18 cellular contexts compared by ENCODE assay signal in genomic region chr4:787561-787981, GRCh38. TPM values are rescaled to one million over a fixed set of nuclear protein-coding genes. Genes with fewer than 3 reads are reported as not detected.
A peak's percentile ranks its signal among the peaks of the same experiment; 100 is the strongest.
DNase-seq lines count a peak whose midpoint lies in the region; ATAC-seq and TF ChIP-seq lines count a peak whose summit lies in the region.
"Had no signal": no experiment of that assay in that cellular context is flagged by ENCODE, and none has a peak within 500 bp of the region (broad histone marks: within the 10 kb centered on the region; RNA-seq: fewer than 3 reads in every experiment).

No MANE protein-coding gene starts in this region.

- H3K36me3 Mint-ChIP-seq in IgD-negative memory B cell = no peaks in the 10 kb centered on the region
- H3K36me3 Mint-ChIP-seq in immature natural killer cell = no peaks in the 10 kb centered on the region
- H3K36me3 Mint-ChIP-seq in CD4-positive, alpha-beta memory T cell = no peaks in the 10 kb centered on the region

- H3K27me3 Mint-ChIP-seq in IgD-negative memory B cell (peaks cover 33% of the 10 kb centered on the region), immature natural killer cell (ENCODE audit: low read depth in 3 of 3) (peaks cover 8 to 19% (median 14%) of the 10 kb centered on the region in 3 donors)
- H3K27me3 Mint-ChIP-seq in CD4-positive, alpha-beta memory T cell = peaks cover 13 to 17% of the 10 kb centered on the region in 2 donors

- 91% methylated on average over 16 of the region's 16 CpGs for WGBS in SK-N-SH (ENCODE audit: low lambda C conversion rate)

- no peak for TF ChIP-seq CTCF in SK-N-SH (IDR thresholded peaks at IDR 0.05)

- H3K36me3 ChIP-seq in SK-N-SH (replicated peaks in 1 of 2; ENCODE audit: control insufficient read depth in 1 of 2, insufficient read depth in 2 of 2, low read length in 1 of 2) = no peaks in the 10 kb centered on the region
- no peaks in the 10 kb centered on the region for H3K36me3 ChIP-seq in CD4-positive, alpha-beta memory T cell (ENCODE audit: insufficient read depth, low read length)
- H3K36me3 ChIP-seq: heart right ventricle, suprapubic skin had no signal

- no peak for TF ChIP-seq RAD21 in SK-N-SH (IDR thresholded peaks at IDR 0.05; ENCODE audit: low read length)

- peaks cover 0 to 50% of the 10 kb centered on the region in 2 experiments; a peak in 1 of 4 replicates for H3K4me1 ChIP-seq in SK-N-SH (ENCODE audit: control insufficient read depth in 1 of 2, insufficient read depth in 2 of 2, low read depth in 1 of 2, low read length in 1 of 2)
- H3K4me1 ChIP-seq in CD4-positive, alpha-beta memory T cell (ENCODE audit: insufficient read depth, low read length) = peaks cover 32% of the 10 kb centered on the region

- intact Hi-C loops in sciatic nerve (cut with DNase I) = no loop called here
- intact Hi-C loops in CD4-positive, alpha-beta memory T cell (cut with micrococcal nuclease) = no loop called here

- no peaks in the 10 kb centered on the region for H3K9me2 ChIP-seq in SK-N-SH

- H3K9ac ChIP-seq in SK-N-SH = no peak overlapping the region

- H3K9me3 Mint-ChIP-seq in IgD-negative memory B cell (peaks cover 0 to 2% (median 0%) of the 10 kb centered on the region in 3 donors), immature natural killer cell (peaks cover 0 to 2% (median 0%) of the 10 kb centered on the region in 6 donors)
- H3K9me3 Mint-ChIP-seq in CD4-positive, alpha-beta memory T cell = peaks cover 0 to 2% (median 0%) of the 10 kb centered on the region in 8 donors

- H3K4me3 Mint-ChIP-seq in IgD-negative memory B cell (no peak overlapping the region), immature natural killer cell (peak overlapping the region in 3 of 5 donors; percentile 25 to 70 (median 27))
- peak overlapping the region in 3 of 8 donors; percentile 60 to 77 (median 64) for H3K4me3 Mint-ChIP-seq in CD4-positive, alpha-beta memory T cell

- POLR2A ChIA-PET in SK-N-SH (lab: Yijun Ruan, JAX) = no interaction called here
- POLR2A ChIA-PET in CD4-positive, alpha-beta memory T cell (lab: Charles Lee; ENCODE audit: partially characterized antibody) = no interaction called here

- no peak overlapping the region for H3K4me2 ChIP-seq in SK-N-SH

- H3F3A ChIP-seq in SK-N-SH (replicated peaks; ENCODE audit: insufficient read depth) = no peaks in the 10 kb centered on the region

- CTCF ChIA-PET in SK-N-SH (lab: Yijun Ruan, JAX) = interaction anchor here (1.4 kb wide), 1 partner anchor 45 kb away, joined by 3 read pairs; no protein-coding TSS in a partner anchor
- CTCF ChIA-PET in CD4-positive, alpha-beta memory T cell (lab: Charles Lee; ENCODE audit: partially characterized antibody) = no interaction called here

- H3K27me3 ChIP-seq in SK-N-SH (ENCODE audit: insufficient read depth) = no peaks in the 10 kb centered on the region
- peaks cover 12% of the 10 kb centered on the region for H3K27me3 ChIP-seq in CD4-positive, alpha-beta memory T cell (ENCODE audit: insufficient read depth, low read length)

- no peak overlapping the region for H2AFZ ChIP-seq in SK-N-SH (ENCODE audit: low read depth)

- DNase-seq in SK-N-SH (peak; percentile 16), immature natural killer cell (no peak), sciatic nerve (ENCODE audit: low spot score) (peak; percentile 57), dermis blood vessel endothelial cell (no peak)
- DNase-seq in CD4-positive, alpha-beta memory T cell = no peak
- DNase-seq: 8988T; activated CD4-positive, alpha-beta T cell treated with anti-CD3 and anti-CD28 coated beads, Interleukin-2, amount 50 U/mL, for 4 hours; cortex of kidney; NCI-H1436; NCI-H226; Right ventricle myocardium superior had no signal

- no peaks in the 10 kb centered on the region for H4K20me1 ChIP-seq in SK-N-SH (ENCODE audit: insufficient read depth)

- TF ChIP-seq EP300 in SK-N-SH (IDR thresholded peaks at IDR 0.05; ENCODE audit: borderline replicate concordance in 1 of 2, low read depth in 1 of 2, low read length in 1 of 2) = no peak

- ATAC-seq in SK-N-SH treated with all-trans-retinoic acid at 6 μM for 48 hours (no peak), sciatic nerve (no peak), GM18873 (IDR thresholded peaks at IDR 0.05; ENCODE audit: low FRiP score, unreplicated experiment) (no peak)

- H3K27ac ChIP-seq in SK-N-SH (ENCODE audit: low read depth in 2 of 2, low read length in 1 of 2) = no peak overlapping the region; a peak in 1 of 4 replicates
- H3K27ac ChIP-seq in CD4-positive, alpha-beta memory T cell (ENCODE audit: low read depth, low read length) = no peak overlapping the region
- H3K27ac ChIP-seq: suprapubic skin had no signal

- no peaks in the 10 kb centered on the region for H3K79me2 ChIP-seq in SK-N-SH (ENCODE audit: insufficient read depth)

- peaks cover 0 to 7% (median 5%) of the 10 kb centered on the region in 3 donors for H3K4me1 Mint-ChIP-seq in IgD-negative memory B cell
- H3K4me1 Mint-ChIP-seq in immature natural killer cell = peaks cover under 1 to 6% of the 10 kb centered on the region in 2 donors
- peaks cover 4 to 32% (median 13%) of the 10 kb centered on the region in 4 donors for H3K4me1 Mint-ChIP-seq in CD4-positive, alpha-beta memory T cell

- H3K4me3 ChIP-seq in SK-N-SH (ENCODE audit: low read depth in 2 of 2, low read length in 1 of 2) = no peak overlapping the region
- H3K4me3 ChIP-seq in CD4-positive, alpha-beta memory T cell (ENCODE audit: low read length in 2 of 2) = no peak overlapping the region

- no peaks in the 10 kb centered on the region for H3K9me3 ChIP-seq in SK-N-SH
- no peaks in the 10 kb centered on the region for H3K9me3 ChIP-seq in CD4-positive, alpha-beta memory T cell (ENCODE audit: control insufficient read depth in 1 of 2, low read length in 2 of 2)
- H3K9me3 ChIP-seq: heart right ventricle, suprapubic skin had no signal

- H3K27ac Mint-ChIP-seq in IgD-negative memory B cell = peak overlapping the region in 2 of 3 donors; percentile 23 to 77
- no peak overlapping the region for H3K27ac Mint-ChIP-seq in immature natural killer cell
- peak overlapping the region in 1 of 7 donors; percentile 30 for H3K27ac Mint-ChIP-seq in CD4-positive, alpha-beta memory T cell
- H3K27ac Mint-ChIP-seq: CD14-positive monocyte, progenitor cell of endocrine pancreas had no signal

TF ChIP-seq in SK-N-SH, 30 proteins besides CTCF, POLR2A, EP300 and RAD21 (continues in another document):
- TF ChIP-seq GATA2 (CRISPR knock-in tag; IDR thresholded peaks at IDR 0.05) (no peak), RXRA (IDR thresholded peaks at IDR 0.05; ENCODE audit: borderline replicate concordance, low read depth) (no peak), EZH2phosphoT487 (IDR thresholded peaks at IDR 0.05; ENCODE audit: borderline replicate concordance, low read depth) (no peak), JUND (IDR thresholded peaks at IDR 0.05) (no peak)
- TF ChIP-seq, protein P1, sequence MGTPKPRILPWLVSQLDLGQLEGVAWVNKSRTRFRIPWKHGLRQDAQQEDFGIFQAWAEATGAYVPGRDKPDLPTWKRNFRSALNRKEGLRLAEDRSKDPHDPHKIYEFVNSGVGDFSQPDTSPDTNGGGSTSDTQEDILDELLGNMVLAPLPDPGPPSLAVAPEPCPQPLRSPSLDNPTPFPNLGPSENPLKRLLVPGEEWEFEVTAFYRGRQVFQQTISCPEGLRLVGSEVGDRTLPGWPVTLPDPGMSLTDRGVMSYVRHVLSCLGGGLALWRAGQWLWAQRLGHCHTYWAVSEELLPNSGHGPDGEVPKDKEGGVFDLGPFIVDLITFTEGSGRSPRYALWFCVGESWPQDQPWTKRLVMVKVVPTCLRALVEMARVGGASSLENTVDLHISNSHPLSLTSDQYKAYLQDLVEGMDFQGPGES (IDR thresholded peaks at IDR 0.05; ENCODE audit: low read depth, low read length) = no peak
- TF ChIP-seq, protein P2, sequence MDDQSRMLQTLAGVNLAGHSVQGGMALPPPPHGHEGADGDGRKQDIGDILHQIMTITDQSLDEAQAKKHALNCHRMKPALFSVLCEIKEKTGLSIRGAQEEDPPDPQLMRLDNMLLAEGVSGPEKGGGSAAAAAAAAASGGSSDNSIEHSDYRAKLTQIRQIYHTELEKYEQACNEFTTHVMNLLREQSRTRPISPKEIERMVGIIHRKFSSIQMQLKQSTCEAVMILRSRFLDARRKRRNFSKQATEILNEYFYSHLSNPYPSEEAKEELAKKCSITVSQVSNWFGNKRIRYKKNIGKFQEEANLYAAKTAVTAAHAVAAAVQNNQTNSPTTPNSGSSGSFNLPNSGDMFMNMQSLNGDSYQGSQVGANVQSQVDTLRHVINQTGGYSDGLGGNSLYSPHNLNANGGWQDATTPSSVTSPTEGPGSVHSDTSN (IDR thresholded peaks at IDR 0.05) = no peak

TF ChIP-seq in SK-N-SH treated with all-trans-retinoic acid at 6 μM for 48 hours, 23 proteins besides CTCF, POLR2A, EP300 and RAD21:
- TF ChIP-seq ESRRG (CRISPR knock-in tag; IDR thresholded peaks at IDR 0.05) = no peak
TF ChIP-seq in SK-N-SH treated with all-trans-retinoic acid at 6 μM for 48 hours: peak in this region for 0.

RNA-seq across cellular contexts. Expression of gene CPLX1, which starts 38.4 kb away (rescaled TPM):
- polyA plus RNA-seq in SK-N-SH (2012; rRNA removed) = 0.56 and 0.65 TPM in 2 replicates
- 0.86 and 1.2 TPM in 2 replicates for polyA plus RNA-seq in SK-N-SH (2012; cell fraction: cytosol; rRNA removed)
- 0.66 and 1.7 TPM in 2 replicates for polyA plus RNA-seq in SK-N-SH (2012; cell fraction: nucleus; rRNA removed)
- not detected for polyA plus RNA-seq in IgD-negative memory B cell
- polyA plus RNA-seq in immature natural killer cell = not detected
- total RNA-seq in sciatic nerve = 11.6 TPM
- total RNA-seq in dermis blood vessel endothelial cell = 0.09 and 0.34 TPM in 2 replicates
- total RNA-seq in CD4-positive, alpha-beta memory T cell = 1 to 10 TPM in 1 of 2 experiments, under 1 TPM in 1; 0.64 to 1.5 TPM
- polyA plus RNA-seq in CD4-positive, alpha-beta memory T cell = under 1 TPM in 1 of 2 donors, not detected in 1; 0.26 TPM
- polyA plus RNA-seq: CD14-positive monocyte had no signal

Comparison
In these comparisons a context has a peak if more than half of its experiments do, and no peak if none do; other contexts are left out.
1. DNase-seq: peak in SK-N-SH (single experiment) and sciatic nerve (single experiment); none in immature natural killer cell (0 of 3), dermis blood vessel endothelial cell (single experiment) and CD4-positive, alpha-beta memory T cell (0 of 5).
2. H3K27ac Mint-ChIP-seq: peak in IgD-negative memory B cell (2 of 3); none in immature natural killer cell (0 of 6).
3. H3K4me3 Mint-ChIP-seq: peak in immature natural killer cell (3 of 5); none in IgD-negative memory B cell (0 of 4).